Comparison of ENCODE assay signal across 1 cellular context in genomic region chr3:88509582-88509981, GRCh38.
TF ChIP-seq lines count a peak whose summit lies in the region.

No MANE protein-coding gene starts in this region.

TF ChIP-seq in GM23338, 12 proteins besides CTCF, POLR2A, EP300 and RAD21 (continued from another document):
- no peak for TF ChIP-seq REST (IDR thresholded peaks at IDR 0.05; ENCODE audit: unreplicated experiment)
- no peak for TF ChIP-seq EZH2 (IDR thresholded peaks at IDR 0.05; ENCODE audit: low read depth, unreplicated experiment)
